ENCODE assay signal across 12 cellular contexts in the genomic region with DNA sequence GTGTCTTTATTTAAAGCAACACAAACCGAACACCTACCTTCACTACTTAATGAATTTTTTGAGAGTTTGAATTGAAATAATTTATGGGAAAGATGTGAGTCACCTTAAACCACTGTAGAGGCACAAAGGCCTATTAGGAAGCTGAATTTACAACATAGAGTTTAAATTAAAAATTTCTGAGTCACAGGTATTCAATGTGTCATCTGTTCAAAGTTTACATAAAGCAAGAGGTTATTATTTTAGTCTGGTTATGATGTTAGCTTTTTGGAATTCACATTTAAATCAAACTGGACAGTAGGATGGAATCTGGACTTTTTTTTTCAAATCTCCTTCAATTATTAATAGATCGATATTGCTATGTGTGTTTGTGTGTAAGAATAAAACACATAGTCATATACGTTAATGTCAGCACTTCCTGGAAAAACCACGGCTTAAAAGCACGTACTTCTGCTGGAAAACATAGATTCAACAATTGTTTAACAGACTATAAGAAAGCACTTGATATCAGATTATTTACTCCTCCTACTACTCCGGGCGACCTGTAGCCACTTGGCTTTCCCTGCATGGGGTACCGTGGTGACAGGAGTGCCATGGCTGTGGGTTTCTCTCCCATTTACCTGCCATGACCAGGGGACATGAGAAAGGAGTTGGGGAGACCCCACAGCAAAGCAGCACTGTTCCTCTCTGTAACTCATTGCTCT.
DNase-seq lines count a peak whose midpoint lies in the region; ATAC-seq, FAIRE-seq and TF ChIP-seq lines count a peak whose summit lies in the region.
"Had no signal": no experiment of that assay in that cellular context is flagged by ENCODE, and none has a peak within 500 bp of the region (broad histone marks: within the 10 kb centered on the region; RNA-seq: fewer than 3 reads in every experiment).

No MANE protein-coding gene starts in this region.

- no peak for ATAC-seq in HG02571 (IDR thresholded peaks at IDR 0.05; ENCODE audit: unreplicated experiment)

- H3K9me3 Mint-ChIP-seq in astrocyte (ENCODE audit: unreplicated experiment), result no peaks in the 10 kb centered on the region

- no peaks in the 10 kb centered on the region for H3K36me3 Mint-ChIP-seq in astrocyte (ENCODE audit: low read depth, unreplicated experiment)

- peak overlapping the region; percentile 94 for H3K27ac ChIP-seq in astrocyte (ENCODE audit: low read depth, low read length)

- peaks cover 3% of the 10 kb centered on the region for H3K27me3 Mint-ChIP-seq in astrocyte (ENCODE audit: low read depth, unreplicated experiment)

- H3K27me3 ChIP-seq in astrocyte (ENCODE audit: insufficient read depth, low read length), result no peaks in the 10 kb centered on the region

- peaks cover 12% of the 10 kb centered on the region for H3K4me1 Mint-ChIP-seq in astrocyte (ENCODE audit: low read depth, unreplicated experiment)
- H3K4me1 Mint-ChIP-seq: nephron progenitor cell had no signal

- H3K4me3 ChIP-seq in astrocyte (ENCODE audit: insufficient read depth, low read depth, low read length), result no peak overlapping the region

- peak overlapping the region; percentile 73 for H3K9ac ChIP-seq in astrocyte (ENCODE audit: low read length)

- peaks cover 18% of the 10 kb centered on the region for H3K4me1 ChIP-seq in astrocyte (ENCODE audit: insufficient read depth, low read length)

- no peaks in the 10 kb centered on the region for H3K79me2 ChIP-seq in astrocyte (ENCODE audit: insufficient read depth, low read length)

- H2AFZ ChIP-seq in astrocyte (ENCODE audit: low read depth, low read length), result peak overlapping the region; percentile 59

- peak; percentile 45 for DNase-seq in AG08395 (ENCODE audit: low spot score)
- DNase-seq in HS-27A (ENCODE audit: low read depth), result peak; percentile 61
- DNase-seq in astrocyte (ENCODE audit: low read depth), result peak; percentile 91
- DNase-seq in hepatic stellate cell (ENCODE audit: low spot score), result peak; percentile 26
- no peak for DNase-seq in NCI-H1417 treated with DMSO at 0.1 percent for 48 hours (lab: John Stamatoyannopoulos, UW)
- DNase-seq in NCI-H1105 (lab: John Stamatoyannopoulos, UW), result no peak
- DNase-seq in occipital lobe (lab: John Stamatoyannopoulos, UW), result no peak
- DNase-seq: activated CD4-positive, alpha-beta T cell treated with anti-CD3 and anti-CD28 coated beads, Interleukin-2, amount 50 U/mL, for 4 hours; activated effector memory CD4-positive, alpha-beta T cell treated with Interleukin-2 at 50 U/mL for 16 hours; KG1 had no signal

- no peak for TF ChIP-seq CTCF in astrocyte (IDR thresholded peaks at IDR 0.05; ENCODE audit: insufficient read depth, low read depth, low read length)

- no peaks in the 10 kb centered on the region for H3K36me3 ChIP-seq in astrocyte (ENCODE audit: insufficient read depth, low read length)

- H3K4me3 Mint-ChIP-seq in astrocyte (ENCODE audit: unreplicated experiment), result no peak overlapping the region
- H3K4me3 Mint-ChIP-seq: nephron progenitor cell had no signal

- peak overlapping the region; percentile 69 for H3K4me2 ChIP-seq in astrocyte (ENCODE audit: low read length)

- H4K20me1 ChIP-seq in astrocyte (ENCODE audit: insufficient read depth, low read length), result no peaks in the 10 kb centered on the region

- peak; percentile 80 for FAIRE-seq in astrocyte (lab: Jason Lieb, UNC)

- H3K9me3 ChIP-seq in astrocyte (ENCODE audit: insufficient read depth, low read depth, low read length), result no peaks in the 10 kb centered on the region

- H3K27ac Mint-ChIP-seq in astrocyte (ENCODE audit: unreplicated experiment), result no peak overlapping the region
- H3K27ac Mint-ChIP-seq: nephron progenitor cell had no signal

Comparison
In these comparisons a context has a peak if more than half of its experiments do, and no peak if none do; other contexts are left out.
1. DNase-seq: peak in AG08395 (single experiment), HS-27A (single experiment), astrocyte (single experiment) and hepatic stellate cell (single experiment); none in NCI-H1417 treated with DMSO at 0.1 percent for 48 hours (single experiment), NCI-H1105 (single experiment) and occipital lobe (single experiment).